Comparison of ENCODE assay signal across 20 cellular contexts in the genomic region with DNA sequence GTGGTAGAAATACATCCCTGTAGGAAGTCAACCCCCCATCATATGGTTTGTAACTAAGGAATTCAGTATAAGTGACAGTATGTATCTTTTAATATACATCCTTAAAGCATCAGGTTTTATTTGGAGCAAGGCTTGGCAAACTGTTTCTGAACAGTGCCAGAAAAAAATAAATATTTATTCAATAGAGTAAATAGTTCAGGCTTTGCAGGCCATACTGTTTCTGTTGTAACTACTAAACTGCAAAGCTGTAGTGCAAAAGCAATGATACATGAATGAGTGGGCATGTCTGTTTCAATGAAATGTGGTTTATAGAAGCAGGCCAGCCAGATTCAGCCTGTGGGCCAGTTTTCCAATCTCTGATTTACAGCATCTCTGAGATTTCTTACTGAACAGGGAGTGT. TPM values are rescaled to one million over a fixed set of nuclear protein-coding genes. Genes with fewer than 3 reads are reported as not detected.
DNase-seq lines count a peak whose midpoint lies in the region; ATAC-seq, FAIRE-seq and TF ChIP-seq lines count a peak whose summit lies in the region.
"Had no signal": no experiment of that assay in that cellular context is flagged by ENCODE, and none has a peak within 500 bp of the region (broad histone marks: within the 10 kb centered on the region; RNA-seq: fewer than 3 reads in every experiment).

No MANE protein-coding gene starts in this region.

- no peaks in the 10 kb centered on the region for H3K9me2 ChIP-seq in hepatocyte (replicated peaks; ENCODE audit: insufficient read depth)
- H3K9me2 ChIP-seq in OCI-LY7 (ENCODE audit: insufficient read depth, low read length), result no peaks in the 10 kb centered on the region

- CTCF ChIA-PET in HepG2 (lab: Yijun Ruan, JAX; ENCODE audit: low intra/inter-chr PET ratio, low total read pairs), result no interaction called here
- CTCF ChIA-PET in OCI-LY7 (lab: Charles Lee; ENCODE audit: unreplicated experiment), result no interaction called here

- ATAC-seq in HepG2 (no peak), GM19467 (IDR thresholded peaks at IDR 0.05; ENCODE audit: unreplicated experiment) (no peak)
- ATAC-seq: GM12878 had no signal

- no TSS peak for BruUV-seq in HepG2 (replicated peaks; lab: Mats Ljungman, UMichigan)
- no TSS peak for BruUV-seq in OCI-LY7 (replicated peaks; lab: Mats Ljungman, UMichigan)

- POLR2A ChIA-PET in HepG2 (lab: Yijun Ruan, JAX) (no interaction called here), OCI-LY7 (lab: Charles Lee) (no interaction called here)

- H2AFZ ChIP-seq in HepG2 (ENCODE audit: low read length) (no peak overlapping the region), hepatocyte (no peak overlapping the region), OCI-LY7 (ENCODE audit: low read length) (no peak overlapping the region)

- DNase-seq in HepG2 (ENCODE audit: low spot score) (no peak), hepatocyte (ENCODE audit: low spot score) (peak; percentile 7), prostate gland (ENCODE audit: low spot score) (peak; percentile 6), OCI-LY7 (ENCODE audit: low spot score) (no peak), NCI-H345 treated with DMSO at 0.1 percent for 48 hours (lab: John Stamatoyannopoulos, UW; ENCODE audit: unreplicated experiment) (no peak)
- DNase-seq: 8988T; CD4-positive, alpha-beta memory T cell; DMS153; DND-41; EL; H9 had no signal

- H3K9ac ChIP-seq in liver (ENCODE audit: low read depth in 1 of 2, low read length in 2 of 2) (no peak overlapping the region), HepG2 (ENCODE audit: insufficient read depth, low read depth, low read length) (no peak overlapping the region)
- H3K9ac ChIP-seq: BLaER1 had no signal

- H3K9me3 ChIP-seq in liver (ENCODE audit: control insufficient read depth in 4 of 4, low read length in 3 of 4) (no peaks in the 10 kb centered on the region), HepG2 (ENCODE audit: low read length) (no peaks in the 10 kb centered on the region), hepatocyte (ENCODE audit: low read depth) (no peaks in the 10 kb centered on the region), prostate gland (no peaks in the 10 kb centered on the region), OCI-LY7 (ENCODE audit: low read length) (no peaks in the 10 kb centered on the region)

- no peak for TF ChIP-seq CTCF in liver (IDR thresholded peaks at IDR 0.05; ENCODE audit: low read depth, low read length, missing input control)
- TF ChIP-seq CTCF in HepG2 (CRISPR knock-in tag; IDR thresholded peaks at IDR 0.05), result no peak
- no peak for TF ChIP-seq CTCF in hepatocyte (IDR thresholded peaks at IDR 0.05; ENCODE audit: poor library complexity)
- no peak for TF ChIP-seq CTCF in prostate gland (IDR thresholded peaks at IDR 0.05)
- TF ChIP-seq CTCF in OCI-LY7 (conservative IDR thresholded peaks at IDR 0.05; ENCODE audit: low read length), result no peak

- no peaks in the 10 kb centered on the region for H3K79me2 ChIP-seq in HepG2 (ENCODE audit: insufficient read depth, low read length)
- H3K79me2 ChIP-seq in hepatocyte, result no peaks in the 10 kb centered on the region
- H3K79me2 ChIP-seq in OCI-LY7 (ENCODE audit: insufficient read depth, low read depth, low read length), result no peaks in the 10 kb centered on the region

- H4K20me1 ChIP-seq in HepG2 (ENCODE audit: insufficient read depth, low read length) (no peaks in the 10 kb centered on the region), hepatocyte (ENCODE audit: insufficient read depth, poor library complexity, severe bottlenecking) (no peaks in the 10 kb centered on the region), OCI-LY7 (ENCODE audit: insufficient read depth, low read length) (no peaks in the 10 kb centered on the region)
- H4K20me1 ChIP-seq: BLaER1 had no signal

- H3K27ac ChIP-seq in liver (ENCODE audit: low read depth in 1 of 2, low read length in 2 of 2) (no peak overlapping the region), HepG2 (ENCODE audit: extremely low read length, insufficient read depth, low read length) (no peak overlapping the region), hepatocyte (no peak overlapping the region), prostate gland (no peak overlapping the region), OCI-LY7 (ENCODE audit: low read depth, low read length, poor library complexity, severe bottlenecking) (no peak overlapping the region)
- H3K27ac ChIP-seq: BLaER1 had no signal

- H3K4me3 ChIP-seq in liver (ENCODE audit: low read depth in 1 of 3, low read length in 3 of 3) (no peak overlapping the region), HepG2 (replicated peaks in 1 of 3; ENCODE audit: insufficient read depth in 1 of 3, low read depth in 2 of 3, low read length in 3 of 3) (no peak overlapping the region), hepatocyte (no peak overlapping the region), prostate gland (no peak overlapping the region), OCI-LY7 (ENCODE audit: low read depth, low read length, poor library complexity, severe bottlenecking) (no peak overlapping the region)
- H3K4me3 ChIP-seq: BLaER1, GM12878 had no signal

- TF ChIP-seq POLR2A in HepG2 (IDR thresholded peaks at IDR 0.05; ENCODE audit: insufficient read depth in 1 of 2, low read depth in 2 of 2, low read length in 2 of 2), result no peak
- no peak for TF ChIP-seq POLR2A in prostate gland (IDR thresholded peaks at IDR 0.05)

- TF ChIP-seq EP300 in HepG2 (IDR thresholded peaks at IDR 0.05; ENCODE audit: low read depth in 2 of 2, low read length in 2 of 2) (no peak), HepG2 (CRISPR knock-in tag; IDR thresholded peaks at IDR 0.05; ENCODE audit: borderline replicate concordance) (no peak)

- intact Hi-C loops in HepG2 (cut with micrococcal nuclease; ENCODE audit: unreplicated experiment) (no loop called here), prostate gland (cut with DNase I) (no loop called here), OCI-LY7 (cut with micrococcal nuclease; ENCODE audit: unreplicated experiment) (no loop called here)

- no peaks in the 10 kb centered on the region for H3K27me3 ChIP-seq in liver (ENCODE audit: control insufficient read depth in 4 of 4, insufficient read depth in 4 of 4, low read length in 3 of 4)
- H3K27me3 ChIP-seq in HepG2 (ENCODE audit: control insufficient read depth in 1 of 2, insufficient read depth in 2 of 2, low read length in 2 of 2), result no peaks in the 10 kb centered on the region
- H3K27me3 ChIP-seq in hepatocyte, result no peaks in the 10 kb centered on the region
- no peaks in the 10 kb centered on the region for H3K27me3 ChIP-seq in prostate gland (replicated peaks; ENCODE audit: insufficient read depth)
- H3K27me3 ChIP-seq: BLaER1 had no signal

- H3K4me2 ChIP-seq in HepG2 (ENCODE audit: low read depth, low read length) (no peak overlapping the region), hepatocyte (no peak overlapping the region), OCI-LY7 (ENCODE audit: low read length) (no peak overlapping the region)
- H3K4me2 ChIP-seq: BLaER1 had no signal

- peaks cover 0 to 10% (median under 1%) of the 10 kb centered on the region in 4 donors for H3K4me1 ChIP-seq in liver (ENCODE audit: control insufficient read depth in 4 of 4, insufficient read depth in 4 of 4, low read length in 3 of 4)
- no peaks in the 10 kb centered on the region for H3K4me1 ChIP-seq in HepG2 (ENCODE audit: insufficient read depth, low read length)
- H3K4me1 ChIP-seq in hepatocyte (ENCODE audit: insufficient read depth), result peaks cover 6% of the 10 kb centered on the region
- no peaks in the 10 kb centered on the region for H3K4me1 ChIP-seq in prostate gland (replicated peaks)
- no peaks in the 10 kb centered on the region for H3K4me1 ChIP-seq in OCI-LY7 (ENCODE audit: insufficient read depth, low read length, poor library complexity, severe bottlenecking)
- H3K4me1 ChIP-seq: BLaER1 had no signal

- TF ChIP-seq RAD21 in liver (IDR thresholded peaks at IDR 0.05), result no peak
- no peak for TF ChIP-seq RAD21 in HepG2 (CRISPR knock-in tag; IDR thresholded peaks at IDR 0.05)

- in situ Hi-C loops in HepG2 (cut with HindIII; ENCODE audit: extremely low pct_ligation_motif_present, low pct_unique_long_range_greater_than_20kb), result no loop called here

- H3K36me3 ChIP-seq in liver (ENCODE audit: control insufficient read depth in 4 of 4, insufficient read depth in 3 of 4, low read depth in 1 of 4, low read length in 3 of 4) (no peaks in the 10 kb centered on the region), HepG2 (replicated peaks in 1 of 2; ENCODE audit: control insufficient read depth in 1 of 2, insufficient read depth in 2 of 2, low read length in 2 of 2) (no peaks in the 10 kb centered on the region), hepatocyte (replicated peaks; ENCODE audit: insufficient read depth, low read depth) (no peaks in the 10 kb centered on the region), prostate gland (no peaks in the 10 kb centered on the region), OCI-LY7 (ENCODE audit: insufficient read depth, low read length) (no peaks in the 10 kb centered on the region)
- H3K36me3 ChIP-seq: BLaER1 had no signal

- FAIRE-seq in HepG2 (lab: Jason Lieb, UNC), result no peak
- FAIRE-seq: GM12878, H1, HTR-8/SVneo had no signal

RNA-seq across cellular contexts. Expression of a gene that starts 1.0 kb away (rescaled TPM):
- total RNA-seq in liver (under 1 TPM; 0.42 to 0.84 TPM), HepG2 (2016; rRNA removed; fragmentation: Illumina TruSeq; extraction: Trizol) (not detected in 2 replicates), hepatocyte (0.27 and 0.44 TPM in 2 replicates), prostate gland (1 to 10 TPM in 1 of 2 donors, not detected in 1; 3.0 TPM), OCI-LY7 (2022) (not detected in 2 replicates)
- polyA plus RNA-seq in liver (under 1 TPM; 0.36 to 0.42 TPM), HepG2 (2011; rRNA removed) (not detected in 2 replicates), hepatocyte (not detected in 2 replicates)
- total RNA-seq in HepG2 (2016; cell fraction: cytosol; rRNA removed; fragmentation: Illumina TruSeq; extraction: Trizol; ENCODE audit: low read depth), result not detected in 2 replicates
- total RNA-seq in HepG2 (2016; cell fraction: insoluble cytoplasmic fraction; rRNA removed; fragmentation: Illumina TruSeq; extraction: Trizol), result not detected in 2 replicates
- not detected in 2 replicates for total RNA-seq in HepG2 (2016; cell fraction: membrane; rRNA removed; fragmentation: Illumina TruSeq; extraction: Trizol)
- total RNA-seq in HepG2 (2016; cell fraction: nucleus; rRNA removed; fragmentation: Illumina TruSeq; extraction: Trizol), result not detected in 2 replicates
- polyA plus RNA-seq in HepG2 (2011; cell fraction: cytosol; rRNA removed), result not detected in 2 replicates
- polyA plus RNA-seq in HepG2 (2011; cell fraction: nucleus; rRNA removed), result not detected in 2 replicates
- polyA plus RNA-seq in HepG2 (2012), result not detected in 2 replicates
- polyA plus RNA-seq in HepG2 (2016; cell fraction: cytosol; fragmentation: Illumina TruSeq; extraction: Trizol; ENCODE audit: low read depth), result not detected in 2 replicates
- polyA plus RNA-seq in HepG2 (2016; cell fraction: insoluble cytoplasmic fraction; fragmentation: Illumina TruSeq; extraction: Trizol; ENCODE audit: low read depth), result not detected in 2 replicates
- polyA plus RNA-seq in HepG2 (2016; cell fraction: membrane; fragmentation: Illumina TruSeq; extraction: Trizol; ENCODE audit: low read depth), result not detected in 2 replicates
- polyA plus RNA-seq in HepG2 (2016; cell fraction: nucleus; fragmentation: Illumina TruSeq; extraction: Trizol; ENCODE audit: insufficient read depth, low read depth), result not detected in 2 replicates
- polyA minus RNA-seq in HepG2 (2011; rRNA and poly(A)+ RNA removed; ENCODE audit: low replicate concordance), result not detected in 2 replicates
- not detected in 2 replicates for polyA minus RNA-seq in HepG2 (2011; cell fraction: cytosol; rRNA and poly(A)+ RNA removed)
- polyA minus RNA-seq in HepG2 (2011; cell fraction: nucleus; rRNA and poly(A)+ RNA removed), result not detected in 2 replicates
- not detected in 2 replicates for total RNA-seq in OCI-LY7 (2014; rRNA removed; shearing (Covaris generic))
- total RNA-seq: A673; CD4-positive, alpha-beta memory T cell; GM12878 had no signal
- polyA plus RNA-seq: AG04450; CD14-positive monocyte; CD4-positive, alpha-beta memory T cell had no signal

Comparison
In these comparisons a context has a peak if more than half of its experiments do, and no peak if none do; other contexts are left out.
1. DNase-seq: peak in hepatocyte (single experiment) and prostate gland (single experiment); none in HepG2 (single experiment), OCI-LY7 (single experiment) and NCI-H345 treated with DMSO at 0.1 percent for 48 hours (single experiment).